Comparison of ENCODE assay signal across 3 cellular contexts in genomic region chr2:129002751-129003150, GRCh38.
"Had no signal": no experiment of that assay in that cellular context is flagged by ENCODE, and none has a peak within 500 bp of the region (broad histone marks: within the 10 kb centered on the region; RNA-seq: fewer than 3 reads in every experiment).

No MANE protein-coding gene starts in this region.

- DNase-seq: GDM1, GF-D8 had no signal

- H3K4me3 ChIP-seq: GM12878 had no signal
